Comparison of ENCODE assay signal across 28 cellular contexts in the genomic region with DNA sequence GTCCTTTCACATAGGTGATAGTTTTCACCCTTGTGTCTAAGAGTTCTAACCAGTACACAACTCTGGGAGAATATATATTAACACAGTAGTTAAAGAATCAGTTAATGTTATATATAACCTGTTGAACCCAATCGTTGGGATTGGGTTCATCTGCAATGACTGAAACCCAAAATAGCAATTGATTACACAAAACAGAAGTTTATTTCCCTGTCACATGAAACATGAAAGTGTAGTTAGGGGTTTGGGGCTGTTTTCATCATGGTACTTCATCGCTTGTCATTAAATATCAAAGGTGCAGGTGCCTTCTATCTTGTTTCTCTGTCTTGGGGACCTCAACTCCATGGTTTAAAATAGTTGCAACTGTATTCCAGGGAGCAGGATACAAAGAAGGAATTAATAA.
"Had no signal": no experiment of that assay in that cellular context is flagged by ENCODE, and none has a peak within 500 bp of the region (broad histone marks: within the 10 kb centered on the region; RNA-seq: fewer than 3 reads in every experiment).

No MANE protein-coding gene starts in this region.

- H3K27ac ChIP-seq: colonic mucosa, epithelial cell of prostate, esophagus squamous epithelium, heart right ventricle, left lung, lower lobe of right lung had no signal

- H3K27me3 ChIP-seq: colonic mucosa, esophagus squamous epithelium, heart right ventricle, left lung had no signal

- DNase-seq: colonic mucosa; cortex of kidney; effector CD8-positive, alpha-beta T cell; effector memory CD8-positive, alpha-beta T cell; endodermal cell; erythroblast; esophagus squamous epithelium; foreskin fibroblast; glutamatergic neuron; head of caudate nucleus; heart right ventricle; hippocampal formation; left cardiac atrium; left lung; left ventricle myocardium superior; lower lobe of right lung; mesenchymal stem cell; mucosa of descending colon; naive B cell; naive thymus-derived CD8-positive, alpha-beta T cell had no signal

- H3K4me1 Mint-ChIP-seq: endodermal cell; naive B cell; naive thymus-derived CD8-positive, alpha-beta T cell had no signal

- H3K4me1 ChIP-seq: colonic mucosa, left lung had no signal

- H3K27ac Mint-ChIP-seq: dendritic cell treated with granulocyte-macrophage colony-stimulating factor and Interleukin-4, amounts not matched to agents 40 ng/mL and 50 ng/mL, for 4 days; effector memory CD8-positive, alpha-beta T cell; endodermal cell; mesothelial cell of epicardium; naive B cell; naive thymus-derived CD8-positive, alpha-beta T cell had no signal

- ATAC-seq: effector memory CD8-positive, alpha-beta T cell; esophagus mucosa; heart right ventricle; left cardiac atrium; left lung; left ventricle myocardium superior; lower lobe of right lung; mucosa of descending colon; naive thymus-derived CD8-positive, alpha-beta T cell had no signal

- H3K36me3 Mint-ChIP-seq: mesothelial cell of epicardium; naive B cell; naive thymus-derived CD8-positive, alpha-beta T cell had no signal

- H3K36me3 ChIP-seq: colonic mucosa, esophagus squamous epithelium, heart right ventricle, left lung, lower lobe of right lung had no signal

- H3K4me3 ChIP-seq: colonic mucosa, esophagus squamous epithelium, heart right ventricle, left lung, lower lobe of right lung, mucosa of descending colon had no signal

- H3K9me3 ChIP-seq: colonic mucosa, esophagus squamous epithelium, heart right ventricle, left lung, lower lobe of right lung, mucosa of descending colon had no signal

- H3K4me3 Mint-ChIP-seq: dendritic cell treated with granulocyte-macrophage colony-stimulating factor and Interleukin-4, amounts not matched to agents 40 ng/mL and 50 ng/mL, for 4 days; effector memory CD8-positive, alpha-beta T cell; endodermal cell; mesothelial cell of epicardium; naive B cell; naive thymus-derived CD8-positive, alpha-beta T cell had no signal

- H3K27me3 Mint-ChIP-seq: dendritic cell treated with granulocyte-macrophage colony-stimulating factor and Interleukin-4, amounts not matched to agents 40 ng/mL and 50 ng/mL, for 4 days; effector memory CD8-positive, alpha-beta T cell; naive B cell had no signal

- H3K9me3 Mint-ChIP-seq: dendritic cell treated with granulocyte-macrophage colony-stimulating factor and Interleukin-4, amounts not matched to agents 40 ng/mL and 50 ng/mL, for 4 days; effector memory CD8-positive, alpha-beta T cell; endodermal cell; mesothelial cell of epicardium; naive B cell; naive thymus-derived CD8-positive, alpha-beta T cell had no signal

- FAIRE-seq: endometrium, frontal cortex, islet of Langerhans, keratinocyte had no signal
